In genomic region chr14:58972233-58972632, GRCh38 we compare ENCODE assay signal across 1 cellular context.
TF ChIP-seq lines count a peak whose summit lies in the region.

No MANE protein-coding gene starts in this region.

TF ChIP-seq in H1, 55 proteins besides CTCF, POLR2A, EP300 and RAD21:
- TF ChIP-seq TCF12 (IDR thresholded peaks at IDR 0.05; ENCODE audit: low read depth, low read length) (0 out of 2 replicates have a peak, but pooled peaks have one; percentile 35), E2F6 (IDR thresholded peaks at IDR 0.05) (peak; percentile 56), YY1 (IDR thresholded peaks at IDR 0.05; ENCODE audit: low read depth, low read length) (peak; percentile 65; the same call in 1 of the 2 replicates), POU5F1 (IDR thresholded peaks at IDR 0.05; ENCODE audit: low read depth, low read length) (0 out of 2 replicates have a peak, but pooled peaks have one; percentile 7)
TF ChIP-seq in H1: peak in this region for 4; not testable (repeated sequence) for 51.
